ENCODE assay signal across 13 cellular contexts in genomic region chr12:2963154-2963759, GRCh38. TPM values are rescaled to one million over a fixed set of nuclear protein-coding genes. Genes with fewer than 3 reads are reported as not detected.
A peak's percentile ranks its signal among the peaks of the same experiment; 100 is the strongest.
DNase-seq lines count a peak whose midpoint lies in the region; ATAC-seq and TF ChIP-seq lines count a peak whose summit lies in the region.
"Had no signal": no experiment of that assay in that cellular context is flagged by ENCODE, and none has a peak within 500 bp of the region (broad histone marks: within the 10 kb centered on the region; RNA-seq: fewer than 3 reads in every experiment).

No MANE protein-coding gene starts in this region.

- no peak overlapping the region for H4K8ac ChIP-seq in H9 (replicated peaks; ENCODE audit: insufficient read length, low read depth, low read length)

- H3K4me2 ChIP-seq in H9 (ENCODE audit: insufficient read depth, insufficient read length, low read length), result peak overlapping the region; percentile 53
- H3K4me2 ChIP-seq in parathyroid adenoma (ENCODE audit: low read length), result no peak overlapping the region
- H3K4me2 ChIP-seq: PC-9 had no signal

- peak overlapping the region; percentile 40 for H2BK12ac ChIP-seq in H9 (ENCODE audit: insufficient read length, low read depth, low read length)

- peaks cover 42 to 46% of the 10 kb centered on the region in 2 experiments for H3K4me1 Mint-ChIP-seq in H9

- H2BK5ac ChIP-seq in H9 (ENCODE audit: insufficient read length, low read length), result no peak overlapping the region

- H2AFZ ChIP-seq in H9 (ENCODE audit: low read length) (no peak overlapping the region), parathyroid adenoma (no peak overlapping the region)
- H2AFZ ChIP-seq: PC-9 had no signal

- H3K79me2 ChIP-seq in H9 (ENCODE audit: insufficient read depth, low read length) (peaks cover 38% of the 10 kb centered on the region; the same call in 1 of the 2 replicates), parathyroid adenoma (no peaks in the 10 kb centered on the region)

- peak overlapping the region; percentile 83 to 99 (median 88) for H3K27ac Mint-ChIP-seq in H9
- H3K27ac Mint-ChIP-seq: activated CD8-positive, alpha-beta T cell treated with anti-CD3 and anti-CD28 coated beads for 36 hours; activated naive CD4-positive, alpha-beta T cell treated with anti-CD3 and anti-CD28 coated beads for 36 hours had no signal

- H3K18ac ChIP-seq in H9 (ENCODE audit: insufficient read length, low read depth, low read length), result peak overlapping the region; percentile 75

- no peak overlapping the region for H3K23ac ChIP-seq in H9 (ENCODE audit: insufficient read length, low read depth, low read length)

- no peak overlapping the region for H3K56ac ChIP-seq in H9 (ENCODE audit: insufficient read length, low read depth, low read length)

- H3K27ac ChIP-seq in H9 (ENCODE audit: insufficient read length, low read depth, low read length), result peak overlapping the region; percentile 41
- peak overlapping the region; percentile 80 for H3K27ac ChIP-seq in SJSA1
- H3K27ac ChIP-seq in iPS DF 6.9 (ENCODE audit: low read length), result peak overlapping the region; percentile 66
- H3K27ac ChIP-seq in parathyroid adenoma, result peak overlapping the region; percentile 36
- H3K27ac ChIP-seq: PC-9 had no signal

- DNase-seq in H9, result peak; percentile 77
- no peak for DNase-seq in SJSA1 (ENCODE audit: low read depth in 1 of 2, low spot score in 2 of 2)
- DNase-seq in iPS DF 6.9 (ENCODE audit: low read depth, low spot score), result no peak
- no peak for DNase-seq in SK-N-DZ (ENCODE audit: low spot score)
- DNase-seq in MV-4-11 (lab: John Stamatoyannopoulos, UW), result no peak
- DNase-seq: activated CD8-positive, alpha-beta T cell treated with anti-CD3 and anti-CD28 coated beads for 36 hours; activated naive CD4-positive, alpha-beta T cell treated with anti-CD3 and anti-CD28 coated beads for 36 hours; AML-193; NCI-H1436; PC-9 had no signal

- H3K9me3 ChIP-seq in H9 (ENCODE audit: control insufficient read depth, low read depth, low read length) (no peaks in the 10 kb centered on the region), SJSA1 (replicated peaks) (0 out of 2 replicates have a peak, but pooled peaks cover 4% of the 10 kb centered on the region), iPS DF 6.9 (ENCODE audit: control insufficient read depth, insufficient read depth, low read length) (no peaks in the 10 kb centered on the region), parathyroid adenoma (ENCODE audit: control insufficient read depth, low read length) (no peaks in the 10 kb centered on the region)

- H3K36me3 Mint-ChIP-seq in H9 (ENCODE audit: insufficient read depth in 1 of 3, low read depth in 3 of 3), result peaks cover 11 to 37% (median 12%) of the 10 kb centered on the region in 3 experiments

- H3K4me1 ChIP-seq in H9 (ENCODE audit: insufficient read depth, low read length), result peaks cover 3% of the 10 kb centered on the region; the same call in 1 of the 2 replicates
- H3K4me1 ChIP-seq in SJSA1 (replicated peaks), result peaks cover 49% of the 10 kb centered on the region
- peaks cover 12% of the 10 kb centered on the region for H3K4me1 ChIP-seq in iPS DF 6.9 (ENCODE audit: control insufficient read depth, insufficient read depth, low read length)
- H3K4me1 ChIP-seq in parathyroid adenoma, result peaks cover 4% of the 10 kb centered on the region

- WGBS in H9 (ENCODE audit: extremely low coverage, insufficient read length, low lambda C conversion rate), result no CpG with 5 or more reads among the region's 9 CpGs
- WGBS in iPS DF 6.9 (ENCODE audit: insufficient coverage, insufficient read length), result no CpG with 5 or more reads among the region's 9 CpGs

- H3K79me1 ChIP-seq in H9 (ENCODE audit: insufficient read depth, low read depth, low read length, poor library complexity, severe bottlenecking), result no peaks in the 10 kb centered on the region

- H3K9me3 Mint-ChIP-seq in H9, result no peaks in the 10 kb centered on the region; a peak in 1 of 5 replicates
- H3K9me3 Mint-ChIP-seq: activated CD8-positive, alpha-beta T cell treated with anti-CD3 and anti-CD28 coated beads for 36 hours; activated naive CD4-positive, alpha-beta T cell treated with anti-CD3 and anti-CD28 coated beads for 36 hours had no signal

- H3K9ac ChIP-seq in H9 (ENCODE audit: extremely low read depth, insufficient read length, low read length) (no peak overlapping the region), parathyroid adenoma (no peak overlapping the region)

- no peak overlapping the region for H4K91ac ChIP-seq in H9 (ENCODE audit: insufficient read length, low read depth, low read length)

- no peak overlapping the region for H2BK20ac ChIP-seq in H9 (ENCODE audit: low read depth, low read length, poor library complexity, severe bottlenecking)

- peak overlapping the region; percentile 77; the same call in 1 of the 2 replicates for H3K14ac ChIP-seq in H9 (ENCODE audit: insufficient read depth, low read length)

- TF ChIP-seq CTCF in H9 (conservative IDR thresholded peaks at IDR 0.05) (no peak), parathyroid adenoma (IDR thresholded peaks at IDR 0.05) (no peak)

- H3K4me3 ChIP-seq in SJSA1 (no peak overlapping the region), iPS DF 6.9 (ENCODE audit: low read length) (no peak overlapping the region), parathyroid adenoma (ENCODE audit: low read depth, low read length) (no peak overlapping the region)
- H3K4me3 ChIP-seq: PC-9 had no signal

- no peak overlapping the region for H2AK5ac ChIP-seq in H9 (ENCODE audit: insufficient read length, low read length)

- no peak overlapping the region for H2BK15ac ChIP-seq in H9 (ENCODE audit: low read depth, low read length)

- peaks cover 6% of the 10 kb centered on the region for H3K27me3 Mint-ChIP-seq in H9 (ENCODE audit: low read depth)

- no peak overlapping the region for H4K5ac ChIP-seq in H9 (ENCODE audit: insufficient read length, low read depth, low read length)

- no peak overlapping the region for H3T11ph ChIP-seq in H9 (ENCODE audit: low read length)

- no peak overlapping the region for H2BK120ac ChIP-seq in H9 (ENCODE audit: low read depth, low read length, poor library complexity, severe bottlenecking)

- H4K20me1 ChIP-seq in H9 (ENCODE audit: control insufficient read depth, insufficient read depth, insufficient read length), result peaks cover 3% of the 10 kb centered on the region

- peak overlapping the region; percentile 50 to 65 for H3K4me3 Mint-ChIP-seq in H9
- H3K4me3 Mint-ChIP-seq: activated CD8-positive, alpha-beta T cell treated with anti-CD3 and anti-CD28 coated beads for 36 hours; activated naive CD4-positive, alpha-beta T cell treated with anti-CD3 and anti-CD28 coated beads for 36 hours had no signal

- peaks cover 22% of the 10 kb centered on the region for H3K23me2 ChIP-seq in H9 (ENCODE audit: insufficient read length, low read depth, low read length, poor library complexity, severe bottlenecking)

- ATAC-seq in HG03469 (IDR thresholded peaks at IDR 0.05; ENCODE audit: unreplicated experiment) (no peak), GM19395 (IDR thresholded peaks at IDR 0.05; ENCODE audit: unreplicated experiment) (no peak)
- ATAC-seq: activated CD8-positive, alpha-beta T cell treated with anti-CD3 and anti-CD28 coated beads for 36 hours had no signal

- peaks cover 48% of the 10 kb centered on the region for H3K36me3 ChIP-seq in SJSA1
- no peaks in the 10 kb centered on the region for H3K36me3 ChIP-seq in iPS DF 6.9 (ENCODE audit: control insufficient read depth, insufficient read depth, low read length)
- H3K36me3 ChIP-seq in parathyroid adenoma (ENCODE audit: control insufficient read depth, insufficient read depth, low read length), result no peaks in the 10 kb centered on the region

- no peaks in the 10 kb centered on the region for H3K27me3 ChIP-seq in H9 (ENCODE audit: insufficient read depth, low read length)
- H3K27me3 ChIP-seq in SJSA1 (replicated peaks), result no peaks in the 10 kb centered on the region
- no peaks in the 10 kb centered on the region for H3K27me3 ChIP-seq in iPS DF 6.9 (ENCODE audit: control insufficient read depth, insufficient read depth, low read length)
- H3K27me3 ChIP-seq in parathyroid adenoma (ENCODE audit: control insufficient read depth, insufficient read depth, low read length), result no peaks in the 10 kb centered on the region

- no peak overlapping the region for H3K4ac ChIP-seq in H9 (ENCODE audit: low read depth, low read length)

RNA-seq across cellular contexts. Expression of gene TEAD4, which starts 4.1 kb away (rescaled TPM):
- 127 and 133 TPM in 2 replicates for total RNA-seq in H9 (2021)
- total RNA-seq in SJSA1 (2014; rRNA removed; shearing (Covaris generic)), result 36.6 and 51.2 TPM in 2 replicates
- polyA plus RNA-seq in SK-N-DZ (2014; cell fraction: cytosol; rRNA removed), result 32.0 and 38.7 TPM in 2 replicates
- 18.9 and 26.2 TPM in 2 replicates for polyA plus RNA-seq in SK-N-DZ (2014; cell fraction: nucleus; rRNA removed)
